ENCODE assay signal across 16 cellular contexts in the genomic region with DNA sequence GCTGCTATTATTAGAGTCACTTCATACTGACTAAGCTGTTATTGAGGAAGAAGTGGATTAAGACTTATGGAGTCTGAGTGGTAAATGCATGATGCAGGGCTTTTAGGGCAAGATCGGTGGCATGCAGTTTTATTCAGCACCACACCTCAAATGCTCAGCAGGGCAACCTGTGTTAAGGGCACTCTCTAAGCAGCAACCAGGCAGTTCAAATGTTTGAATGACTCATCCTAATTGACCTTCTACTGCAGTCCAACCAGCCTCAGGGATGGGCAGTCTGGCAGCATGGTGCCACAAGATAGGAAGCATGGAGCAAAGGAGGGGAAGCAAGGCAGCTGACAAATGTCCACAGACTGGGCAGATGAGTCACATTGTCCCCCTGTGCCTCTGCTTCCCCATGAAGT.
DNase-seq lines count a peak whose midpoint lies in the region; ATAC-seq, FAIRE-seq and TF ChIP-seq lines count a peak whose summit lies in the region.
"Had no signal": no experiment of that assay in that cellular context is flagged by ENCODE, and none has a peak within 500 bp of the region (broad histone marks: within the 10 kb centered on the region; RNA-seq: fewer than 3 reads in every experiment).

No MANE protein-coding gene starts in this region.

- TF ChIP-seq POLR2A in HepG2 (IDR thresholded peaks at IDR 0.05; ENCODE audit: insufficient read depth in 1 of 2, low read depth in 2 of 2, low read length in 2 of 2) (no peak), suprapubic skin (IDR thresholded peaks at IDR 0.05) (no peak)

- TF ChIP-seq CTCF in HepG2 (CRISPR knock-in tag; IDR thresholded peaks at IDR 0.05) (no peak), suprapubic skin (IDR thresholded peaks at IDR 0.05) (no peak)

- peak; percentile 29 for DNase-seq in COLO829 (ENCODE audit: low spot score)
- peak; percentile 90 for DNase-seq in SW480 (ENCODE audit: low spot score)
- peak; percentile 20 for DNase-seq in HepG2 (ENCODE audit: low spot score)
- no peak for DNase-seq in suprapubic skin (ENCODE audit: low spot score in 2 of 2)
- DNase-seq in activated CD4-positive, alpha-beta T cell treated with anti-CD3 and anti-CD28 coated beads, Interleukin-2, amount 10 ng/mL, durations not matched to agents 7 days and 5 days: no peak
- no peak for DNase-seq in hepatic stellate cell (ENCODE audit: low spot score)
- DNase-seq: activated T-cell treated with anti-CD3 and anti-CD28 coated beads, Interleukin-2, amount 50 U/mL, for 24 hours; aorta; CD8-positive, alpha-beta memory T cell; GOT3; NCI-H2081 treated with DMSO at 0.1 percent for 48 hours; stimulated activated CD4-positive, alpha-beta T cell treated with anti-CD3 and anti-CD28 coated beads, Interleukin-4, amount 100 ng/mL, for 1 hour had no signal

- no TSS peak for BruUV-seq in HepG2 (replicated peaks; lab: Mats Ljungman, UMichigan)

- H3K4me2 ChIP-seq in HepG2 (ENCODE audit: low read depth, low read length): no peak overlapping the region

- 0% methylated on average over 1 of the region's 1 CpG for WGBS in HepG2 (ENCODE audit: low lambda C conversion rate)
- 86% methylated on average over 1 of the region's 1 CpG for WGBS in suprapubic skin

- H2AFZ ChIP-seq in HepG2 (ENCODE audit: low read length): no peak overlapping the region

- peaks cover 14% of the 10 kb centered on the region for H3K4me1 Mint-ChIP-seq in activated CD4-positive, alpha-beta T cell treated with anti-CD3 and anti-CD28 coated beads, Interleukin-2, amount 10 ng/mL, durations not matched to agents 7 days and 5 days

- H3K27me3 ChIP-seq in HepG2 (ENCODE audit: control insufficient read depth in 1 of 2, insufficient read depth in 2 of 2, low read length in 2 of 2): no peaks in the 10 kb centered on the region
- no peaks in the 10 kb centered on the region for H3K27me3 ChIP-seq in suprapubic skin

- H3K4me3 ChIP-seq in HepG2 (replicated peaks in 1 of 3; ENCODE audit: insufficient read depth in 1 of 3, low read depth in 2 of 3, low read length in 3 of 3) (no peak overlapping the region), suprapubic skin (no peak overlapping the region)
- H3K4me3 ChIP-seq: prostate gland had no signal

- H3K4me1 ChIP-seq in HepG2 (ENCODE audit: insufficient read depth, low read length): peaks cover 6% of the 10 kb centered on the region; the same call in 1 of the 2 replicates
- no peaks in the 10 kb centered on the region for H3K4me1 ChIP-seq in suprapubic skin
- H3K4me1 ChIP-seq: prostate gland had no signal

- H3K27ac ChIP-seq in HepG2 (ENCODE audit: extremely low read length, insufficient read depth, low read length) (no peak overlapping the region), suprapubic skin (no peak overlapping the region)
- H3K27ac ChIP-seq: prostate gland had no signal

- peaks cover 2% of the 10 kb centered on the region for H3K36me3 Mint-ChIP-seq in activated CD4-positive, alpha-beta T cell treated with anti-CD3 and anti-CD28 coated beads, Interleukin-2, amount 10 ng/mL, durations not matched to agents 7 days and 5 days (ENCODE audit: low read depth)
- H3K36me3 Mint-ChIP-seq: mesothelial cell of epicardium had no signal

- ATAC-seq in HepG2 (peak; percentile 80), HG03039 (IDR thresholded peaks at IDR 0.05; ENCODE audit: unreplicated experiment) (no peak)

- TF ChIP-seq RAD21 in Ishikawa (IDR thresholded peaks at IDR 0.05; ENCODE audit: low read depth): no peak
- no peak for TF ChIP-seq RAD21 in HepG2 (CRISPR knock-in tag; IDR thresholded peaks at IDR 0.05)

- H3K79me2 ChIP-seq in HepG2 (ENCODE audit: insufficient read depth, low read length): no peaks in the 10 kb centered on the region

- H3K27me3 Mint-ChIP-seq in activated CD4-positive, alpha-beta T cell treated with anti-CD3 and anti-CD28 coated beads, Interleukin-2, amount 10 ng/mL, durations not matched to agents 7 days and 5 days: no peaks in the 10 kb centered on the region
- H3K27me3 Mint-ChIP-seq: activated T-cell treated with anti-CD3 and anti-CD28 coated beads, Interleukin-2, amount 50 U/mL, for 24 hours had no signal

- CTCF ChIA-PET in HepG2 (lab: Yijun Ruan, JAX; ENCODE audit: low intra/inter-chr PET ratio, low total read pairs): no interaction called here
- CTCF ChIA-PET in activated CD4-positive, alpha-beta T cell treated with anti-CD3 and anti-CD28 coated beads, Interleukin-2, amount 10 ng/mL, durations not matched to agents 7 days and 5 days (lab: Charles Lee): interaction anchor here (0.6 kb wide), 1 partner anchor 1548 kb away, joined by 3 read pairs; no protein-coding TSS in a partner anchor

- peaks cover 4% of the 10 kb centered on the region for H3K9me3 Mint-ChIP-seq in activated CD4-positive, alpha-beta T cell treated with anti-CD3 and anti-CD28 coated beads, Interleukin-2, amount 10 ng/mL, durations not matched to agents 7 days and 5 days
- H3K9me3 Mint-ChIP-seq: activated T-cell treated with anti-CD3 and anti-CD28 coated beads, Interleukin-2, amount 50 U/mL, for 24 hours; CD8-positive, alpha-beta memory T cell had no signal

- no peak for FAIRE-seq in HepG2 (lab: Jason Lieb, UNC)

- H3K9me3 ChIP-seq in HepG2 (ENCODE audit: low read length) (no peaks in the 10 kb centered on the region), suprapubic skin (no peaks in the 10 kb centered on the region)
- H3K9me3 ChIP-seq: prostate gland had no signal

- POLR2A ChIA-PET in HepG2 (lab: Yijun Ruan, JAX): no interaction called here
- POLR2A ChIA-PET in activated CD4-positive, alpha-beta T cell treated with anti-CD3 and anti-CD28 coated beads, Interleukin-2, amount 10 ng/mL, durations not matched to agents 7 days and 5 days (lab: Charles Lee): no interaction called here

- in situ Hi-C loops in HepG2 (cut with HindIII; ENCODE audit: extremely low pct_ligation_motif_present, low pct_unique_long_range_greater_than_20kb): no loop called here

- H3K4me3 Mint-ChIP-seq in activated CD4-positive, alpha-beta T cell treated with anti-CD3 and anti-CD28 coated beads, Interleukin-2, amount 10 ng/mL, durations not matched to agents 7 days and 5 days: no peak overlapping the region
- H3K4me3 Mint-ChIP-seq: activated T-cell treated with anti-CD3 and anti-CD28 coated beads, Interleukin-2, amount 50 U/mL, for 24 hours; mesothelial cell of epicardium had no signal

- H4K20me1 ChIP-seq in HepG2 (ENCODE audit: insufficient read depth, low read length): no peaks in the 10 kb centered on the region; the same call in 1 of the 2 replicates

- H3K9ac ChIP-seq in HepG2 (ENCODE audit: insufficient read depth, low read depth, low read length): no peak overlapping the region

- TF ChIP-seq EP300 in Ishikawa (IDR thresholded peaks at IDR 0.05; ENCODE audit: borderline replicate concordance): no peak
- no peak for TF ChIP-seq EP300 in HepG2 (IDR thresholded peaks at IDR 0.05; ENCODE audit: low read depth in 2 of 2, low read length in 2 of 2)
- no peak for TF ChIP-seq EP300 in HepG2 (CRISPR knock-in tag; IDR thresholded peaks at IDR 0.05; ENCODE audit: borderline replicate concordance)
- no peak for TF ChIP-seq EP300 in suprapubic skin (IDR thresholded peaks at IDR 0.05)

- intact Hi-C loops in HepG2 (cut with micrococcal nuclease; ENCODE audit: unreplicated experiment): no loop called here

- H3K36me3 ChIP-seq in HepG2 (replicated peaks in 1 of 2; ENCODE audit: control insufficient read depth in 1 of 2, insufficient read depth in 2 of 2, low read length in 2 of 2) (no peaks in the 10 kb centered on the region), suprapubic skin (no peaks in the 10 kb centered on the region)
- H3K36me3 ChIP-seq: prostate gland had no signal

- H3K27ac Mint-ChIP-seq in activated CD4-positive, alpha-beta T cell treated with anti-CD3 and anti-CD28 coated beads, Interleukin-2, amount 10 ng/mL, durations not matched to agents 7 days and 5 days: no peak overlapping the region
- H3K27ac Mint-ChIP-seq: activated T-cell treated with anti-CD3 and anti-CD28 coated beads, Interleukin-2, amount 50 U/mL, for 24 hours; mesothelial cell of epicardium had no signal

TF ChIP-seq in Ishikawa, 13 proteins besides CTCF, POLR2A, EP300 and RAD21 (continues in another document):
- TF ChIP-seq TAF1 (IDR thresholded peaks at IDR 0.05; ENCODE audit: low read depth) (no peak), TEAD4 (IDR thresholded peaks at IDR 0.05) (peak; percentile 17; the same call in 1 of the 2 replicates), CEBPB (IDR thresholded peaks at IDR 0.05) (no peak), MAX (IDR thresholded peaks at IDR 0.05) (0 out of 2 replicates have a peak, but pooled peaks have one; percentile 25), ZBTB7A (IDR thresholded peaks at IDR 0.05; ENCODE audit: low read depth) (no peak), CREB1 (IDR thresholded peaks at IDR 0.05; ENCODE audit: low read depth) (no peak), NFIC (IDR thresholded peaks at IDR 0.05) (no peak)
- TF ChIP-seq, protein P1, sequence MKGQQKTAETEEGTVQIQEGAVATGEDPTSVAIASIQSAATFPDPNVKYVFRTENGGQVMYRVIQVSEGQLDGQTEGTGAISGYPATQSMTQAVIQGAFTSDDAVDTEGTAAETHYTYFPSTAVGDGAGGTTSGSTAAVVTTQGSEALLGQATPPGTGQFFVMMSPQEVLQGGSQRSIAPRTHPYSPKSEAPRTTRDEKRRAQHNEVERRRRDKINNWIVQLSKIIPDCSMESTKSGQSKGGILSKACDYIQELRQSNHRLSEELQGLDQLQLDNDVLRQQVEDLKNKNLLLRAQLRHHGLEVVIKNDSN (IDR thresholded peaks at IDR 0.05): no peak

TF ChIP-seq in HepG2, 621 proteins besides CTCF, POLR2A, EP300 and RAD21 (continues in another document):
- no peak for TF ChIP-seq BCL3 (CRISPR knock-in tag; IDR thresholded peaks at IDR 0.05)

Comparison
In these comparisons a context has a peak if more than half of its experiments do, and no peak if none do; other contexts are left out.
1. DNase-seq: peak in COLO829 (single experiment), SW480 (single experiment) and HepG2 (single experiment); none in suprapubic skin (0 of 2), activated CD4-positive, alpha-beta T cell treated with anti-CD3 and anti-CD28 coated beads, Interleukin-2, amount 10 ng/mL, durations not matched to agents 7 days and 5 days (single experiment) and hepatic stellate cell (single experiment).